1 cellular context compared by ENCODE assay signal in the genomic region with DNA sequence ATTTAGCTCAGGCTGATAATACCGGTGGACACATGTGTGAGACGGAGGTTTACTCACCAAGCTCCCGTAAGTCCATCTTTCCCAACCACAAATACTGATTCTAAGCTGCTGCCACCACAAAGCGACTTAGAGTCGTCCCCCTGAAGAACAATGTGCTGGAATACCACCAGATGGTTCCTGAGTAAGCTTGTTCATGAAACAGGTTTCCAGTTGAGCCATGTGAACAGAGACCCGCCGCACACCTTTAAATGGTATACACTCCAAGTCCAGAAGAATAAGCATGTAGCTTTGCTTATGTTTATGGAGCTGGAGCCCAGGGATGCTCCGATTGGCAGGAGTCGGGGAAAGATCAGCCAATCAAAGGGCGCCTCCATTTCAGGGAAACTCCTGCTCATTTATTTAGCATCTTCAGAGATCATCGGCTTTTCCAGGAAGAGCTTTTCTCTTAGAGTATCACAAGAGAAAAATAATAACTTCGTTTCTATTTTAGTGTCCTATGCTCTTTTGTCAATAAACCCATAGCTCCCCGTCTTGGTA.
TF ChIP-seq lines count a peak whose summit lies in the region.

No MANE protein-coding gene starts in this region.

TF ChIP-seq in SK-N-SH, 30 proteins besides CTCF, POLR2A, EP300 and RAD21 (continued from another document):
- TF ChIP-seq, protein P1, sequence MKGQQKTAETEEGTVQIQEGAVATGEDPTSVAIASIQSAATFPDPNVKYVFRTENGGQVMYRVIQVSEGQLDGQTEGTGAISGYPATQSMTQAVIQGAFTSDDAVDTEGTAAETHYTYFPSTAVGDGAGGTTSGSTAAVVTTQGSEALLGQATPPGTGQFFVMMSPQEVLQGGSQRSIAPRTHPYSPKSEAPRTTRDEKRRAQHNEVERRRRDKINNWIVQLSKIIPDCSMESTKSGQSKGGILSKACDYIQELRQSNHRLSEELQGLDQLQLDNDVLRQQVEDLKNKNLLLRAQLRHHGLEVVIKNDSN (IDR thresholded peaks at IDR 0.05; ENCODE audit: borderline replicate concordance, low read depth): no peak
- TF ChIP-seq FOXM1 (IDR thresholded peaks at IDR 0.05; ENCODE audit: low read depth): no peak
- TF ChIP-seq MXI1 (IDR thresholded peaks at IDR 0.05; ENCODE audit: low read depth, low read length): peak; percentile 97
- no peak for TF ChIP-seq FOSL2 (IDR thresholded peaks at IDR 0.05; ENCODE audit: borderline replicate concordance, low read depth)
- TF ChIP-seq, protein P2, sequence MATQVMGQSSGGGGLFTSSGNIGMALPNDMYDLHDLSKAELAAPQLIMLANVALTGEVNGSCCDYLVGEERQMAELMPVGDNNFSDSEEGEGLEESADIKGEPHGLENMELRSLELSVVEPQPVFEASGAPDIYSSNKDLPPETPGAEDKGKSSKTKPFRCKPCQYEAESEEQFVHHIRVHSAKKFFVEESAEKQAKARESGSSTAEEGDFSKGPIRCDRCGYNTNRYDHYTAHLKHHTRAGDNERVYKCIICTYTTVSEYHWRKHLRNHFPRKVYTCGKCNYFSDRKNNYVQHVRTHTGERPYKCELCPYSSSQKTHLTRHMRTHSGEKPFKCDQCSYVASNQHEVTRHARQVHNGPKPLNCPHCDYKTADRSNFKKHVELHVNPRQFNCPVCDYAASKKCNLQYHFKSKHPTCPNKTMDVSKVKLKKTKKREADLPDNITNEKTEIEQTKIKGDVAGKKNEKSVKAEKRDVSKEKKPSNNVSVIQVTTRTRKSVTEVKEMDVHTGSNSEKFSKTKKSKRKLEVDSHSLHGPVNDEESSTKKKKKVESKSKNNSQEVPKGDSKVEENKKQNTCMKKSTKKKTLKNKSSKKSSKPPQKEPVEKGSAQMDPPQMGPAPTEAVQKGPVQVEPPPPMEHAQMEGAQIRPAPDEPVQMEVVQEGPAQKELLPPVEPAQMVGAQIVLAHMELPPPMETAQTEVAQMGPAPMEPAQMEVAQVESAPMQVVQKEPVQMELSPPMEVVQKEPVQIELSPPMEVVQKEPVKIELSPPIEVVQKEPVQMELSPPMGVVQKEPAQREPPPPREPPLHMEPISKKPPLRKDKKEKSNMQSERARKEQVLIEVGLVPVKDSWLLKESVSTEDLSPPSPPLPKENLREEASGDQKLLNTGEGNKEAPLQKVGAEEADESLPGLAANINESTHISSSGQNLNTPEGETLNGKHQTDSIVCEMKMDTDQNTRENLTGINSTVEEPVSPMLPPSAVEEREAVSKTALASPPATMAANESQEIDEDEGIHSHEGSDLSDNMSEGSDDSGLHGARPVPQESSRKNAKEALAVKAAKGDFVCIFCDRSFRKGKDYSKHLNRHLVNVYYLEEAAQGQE (IDR thresholded peaks at IDR 0.05; ENCODE audit: low read depth, low read length): no peak
- TF ChIP-seq, protein P3, sequence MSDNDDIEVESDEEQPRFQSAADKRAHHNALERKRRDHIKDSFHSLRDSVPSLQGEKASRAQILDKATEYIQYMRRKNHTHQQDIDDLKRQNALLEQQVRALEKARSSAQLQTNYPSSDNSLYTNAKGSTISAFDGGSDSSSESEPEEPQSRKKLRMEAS (IDR thresholded peaks at IDR 0.05; ENCODE audit: low read depth): no peak
- no peak for TF ChIP-seq ELF1 (IDR thresholded peaks at IDR 0.05)
- no peak for TF ChIP-seq GABPA (IDR thresholded peaks at IDR 0.05; ENCODE audit: low read depth)
- TF ChIP-seq TAF1 (IDR thresholded peaks at IDR 0.05; ENCODE audit: borderline replicate concordance, low read depth, low read length): no peak
- TF ChIP-seq, protein P4, sequence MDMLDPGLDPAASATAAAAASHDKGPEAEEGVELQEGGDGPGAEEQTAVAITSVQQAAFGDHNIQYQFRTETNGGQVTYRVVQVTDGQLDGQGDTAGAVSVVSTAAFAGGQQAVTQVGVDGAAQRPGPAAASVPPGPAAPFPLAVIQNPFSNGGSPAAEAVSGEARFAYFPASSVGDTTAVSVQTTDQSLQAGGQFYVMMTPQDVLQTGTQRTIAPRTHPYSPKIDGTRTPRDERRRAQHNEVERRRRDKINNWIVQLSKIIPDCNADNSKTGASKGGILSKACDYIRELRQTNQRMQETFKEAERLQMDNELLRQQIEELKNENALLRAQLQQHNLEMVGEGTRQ (IDR thresholded peaks at IDR 0.05; ENCODE audit: borderline replicate concordance, low read depth, low read length): no peak
- TF ChIP-seq, protein P5, sequence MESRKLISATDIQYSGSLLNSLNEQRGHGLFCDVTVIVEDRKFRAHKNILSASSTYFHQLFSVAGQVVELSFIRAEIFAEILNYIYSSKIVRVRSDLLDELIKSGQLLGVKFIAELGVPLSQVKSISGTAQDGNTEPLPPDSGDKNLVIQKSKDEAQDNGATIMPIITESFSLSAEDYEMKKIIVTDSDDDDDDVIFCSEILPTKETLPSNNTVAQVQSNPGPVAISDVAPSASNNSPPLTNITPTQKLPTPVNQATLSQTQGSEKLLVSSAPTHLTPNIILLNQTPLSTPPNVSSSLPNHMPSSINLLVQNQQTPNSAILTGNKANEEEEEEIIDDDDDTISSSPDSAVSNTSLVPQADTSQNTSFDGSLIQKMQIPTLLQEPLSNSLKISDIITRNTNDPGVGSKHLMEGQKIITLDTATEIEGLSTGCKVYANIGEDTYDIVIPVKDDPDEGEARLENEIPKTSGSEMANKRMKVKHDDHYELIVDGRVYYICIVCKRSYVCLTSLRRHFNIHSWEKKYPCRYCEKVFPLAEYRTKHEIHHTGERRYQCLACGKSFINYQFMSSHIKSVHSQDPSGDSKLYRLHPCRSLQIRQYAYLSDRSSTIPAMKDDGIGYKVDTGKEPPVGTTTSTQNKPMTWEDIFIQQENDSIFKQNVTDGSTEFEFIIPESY (IDR thresholded peaks at IDR 0.05; ENCODE audit: borderline replicate concordance, low read depth): no peak
